Comparison of ENCODE assay signal across 19 cellular contexts in genomic region chr22:23129149-23129548, GRCh38. TPM values are rescaled to one million over a fixed set of nuclear protein-coding genes. Genes with fewer than 3 reads are reported as not detected.
"Had no signal": no experiment of that assay in that cellular context is flagged by ENCODE, and none has a peak within 500 bp of the region (broad histone marks: within the 10 kb centered on the region; RNA-seq: fewer than 3 reads in every experiment).

No MANE protein-coding gene starts in this region.

- DNase-seq: MG63, NCI-H1436 treated with DMSO at 0.1 percent for 48 hours, NCI-H1694 treated with DMSO at 0.1 percent for 48 hours, NCI-H2029, NCI-H524 treated with DMSO at 0.1 percent for 48 hours had no signal

- H3K9me3 Mint-ChIP-seq: activated CD4-positive, alpha-beta memory T cell treated with anti-CD3 and anti-CD28 coated beads for 36 hours; activated naive CD4-positive, alpha-beta T cell treated with anti-CD3 and anti-CD28 coated beads for 36 hours; activated naive CD4-positive, alpha-beta T cell treated with anti-CD3 and anti-CD28 coated beads, Interleukin-2, amount 50 U/mL, for 72 hours; activated T-cell treated with anti-CD3 and anti-CD28 coated beads, Interleukin-2, amount 50 U/mL, for 4 hours; activated T-helper 1 cell treated with anti-CD3 and anti-CD28 coated beads, Interleukin-12 subunit alpha, Interleukin-12 subunit beta, Interleukin-2, Interleukin-4 antibody, amounts not matched to agents 30 ng/mL and 10 ng/mL and 1 ng/mL, durations not matched to agents 14 hours and 24 hours and 36 hours; IgD-negative memory B cell; T-helper 2 cell treated with Interferon-gamma antibody and Interleukin-4, amounts not matched to agents 5 μg/mL and 100 μg/mL, for 36 hours; WTC11 had no signal

- H3K36me3 Mint-ChIP-seq: activated CD4-positive, alpha-beta memory T cell treated with anti-CD3 and anti-CD28 coated beads for 36 hours; activated naive CD4-positive, alpha-beta T cell treated with anti-CD3 and anti-CD28 coated beads, Interleukin-2, amount 50 U/mL, for 72 hours; WTC11 had no signal

- H3K4me3 Mint-ChIP-seq: activated CD4-positive, alpha-beta memory T cell treated with anti-CD3 and anti-CD28 coated beads for 36 hours; activated naive CD4-positive, alpha-beta T cell treated with anti-CD3 and anti-CD28 coated beads for 36 hours; activated T-cell treated with anti-CD3 and anti-CD28 coated beads, Interleukin-2, amount 50 U/mL, for 4 hours; activated T-helper 1 cell treated with anti-CD3 and anti-CD28 coated beads, Interleukin-12 subunit alpha, Interleukin-12 subunit beta, Interleukin-2, Interleukin-4 antibody, amounts not matched to agents 30 ng/mL and 10 ng/mL and 1 ng/mL, durations not matched to agents 14 hours and 24 hours and 36 hours; T-helper 2 cell treated with Interferon-gamma antibody and Interleukin-4, amounts not matched to agents 5 μg/mL and 100 μg/mL, for 36 hours; WTC11 had no signal

- H3K27me3 ChIP-seq: ascending aorta, MG63, SJCRH30 had no signal

- H3K27ac Mint-ChIP-seq: activated CD4-positive, alpha-beta memory T cell treated with anti-CD3 and anti-CD28 coated beads for 36 hours; activated naive CD4-positive, alpha-beta T cell treated with anti-CD3 and anti-CD28 coated beads for 36 hours; activated naive CD4-positive, alpha-beta T cell treated with anti-CD3 and anti-CD28 coated beads, Interleukin-2, amount 50 U/mL, for 72 hours; activated T-helper 1 cell treated with anti-CD3 and anti-CD28 coated beads, Interleukin-12 subunit alpha, Interleukin-12 subunit beta, Interleukin-2, Interleukin-4 antibody, amounts not matched to agents 30 ng/mL and 10 ng/mL and 1 ng/mL, durations not matched to agents 14 hours and 24 hours and 36 hours; T-helper 2 cell treated with Interferon-gamma antibody and Interleukin-4, amounts not matched to agents 5 μg/mL and 100 μg/mL, for 36 hours; WTC11 had no signal

- H3K36me3 ChIP-seq: ascending aorta, MG63, SJCRH30 had no signal

- H3K27ac ChIP-seq: ascending aorta, SJCRH30, SK-N-MC had no signal

- H3K4me1 ChIP-seq: ascending aorta, SJCRH30 had no signal

- H3K27me3 Mint-ChIP-seq: activated CD4-positive, alpha-beta memory T cell treated with anti-CD3 and anti-CD28 coated beads for 36 hours; IgD-negative memory B cell had no signal

- H3K4me3 ChIP-seq: ascending aorta, MG63, SJCRH30, SK-N-MC had no signal

RNA-seq across cellular contexts. Expression of gene RSPH14, which starts 12.6 kb away (rescaled TPM):
- total RNA-seq: activated T-cell treated with anti-CD3 and anti-CD28 coated beads, Interleukin-2, amount 50 U/mL, for 4 hours; activated T-helper 1 cell treated with anti-CD3 and anti-CD28 coated beads, Interleukin-12 subunit alpha, Interleukin-12 subunit beta, Interleukin-2, Interleukin-4 antibody, amounts not matched to agents 30 ng/mL and 10 ng/mL and 1 ng/mL, durations not matched to agents 14 hours and 24 hours and 36 hours; ascending aorta; NCI-H460; RPMI7951; SJCRH30; T-helper 1 cell treated with Interleukin-12 subunit alpha and Interleukin-12 subunit beta and Interleukin-4 antibody, amounts not matched to agents 30 ng/mL and 1 ng/mL, for 36 hours; WTC11 had no signal

RNA-seq across cellular contexts. Expression of gene RAB36, which starts 16.1 kb away (rescaled TPM):
- total RNA-seq: activated naive CD4-positive, alpha-beta T cell treated with anti-CD3 and anti-CD28 coated beads for 36 hours; SJCRH30; T-helper 1 cell treated with Interleukin-12 subunit alpha and Interleukin-12 subunit beta and Interleukin-4 antibody, amounts not matched to agents 30 ng/mL and 1 ng/mL, for 36 hours had no signal
